ENCODE assay signal across 14 cellular contexts in genomic region chr16:5058476-5058875, GRCh38. TPM values are rescaled to one million over a fixed set of nuclear protein-coding genes. Genes with fewer than 3 reads are reported as not detected.
DNase-seq lines count a peak whose midpoint lies in the region; ATAC-seq and TF ChIP-seq lines count a peak whose summit lies in the region.
"Had no signal": no experiment of that assay in that cellular context is flagged by ENCODE, and none has a peak within 500 bp of the region (broad histone marks: within the 10 kb centered on the region; RNA-seq: fewer than 3 reads in every experiment).

No MANE protein-coding gene starts in this region.

- H3K36me3 ChIP-seq in HUES64 (ENCODE audit: insufficient read depth, low read length) = no peaks in the 10 kb centered on the region

- 10% methylated on average over 7 of the region's 7 CpGs for WGBS in HUES64

- H3K9me3 ChIP-seq in HUES64 (ENCODE audit: insufficient read depth, low read depth, low read length) = no peaks in the 10 kb centered on the region

- no peak for TF ChIP-seq CTCF in nephron progenitor cell (IDR thresholded peaks at IDR 0.05)

- peaks cover 21% of the 10 kb centered on the region for H3K4me1 Mint-ChIP-seq in nephron progenitor cell
- H3K4me1 Mint-ChIP-seq: natural killer cell had no signal

- peaks cover 13% of the 10 kb centered on the region for H3K4me1 ChIP-seq in HUES64 (ENCODE audit: insufficient read depth, low read length)

- peak overlapping the region; percentile 74; the same call in 1 of the 2 replicates for H3K27ac ChIP-seq in HUES64 (ENCODE audit: low read depth, low read length)

- no peaks in the 10 kb centered on the region for H3K27me3 ChIP-seq in HUES64 (ENCODE audit: insufficient read depth, low read length)

- H3K4me3 ChIP-seq in HUES64 (ENCODE audit: low read length) = no peak overlapping the region

- no peak overlapping the region for H3K9ac ChIP-seq in HUES64 (ENCODE audit: low read depth, low read length)

- H3K36me3 Mint-ChIP-seq in nephron progenitor cell (ENCODE audit: low read depth) = no peaks in the 10 kb centered on the region
- no peaks in the 10 kb centered on the region for H3K36me3 Mint-ChIP-seq in activated naive CD4-positive, alpha-beta T cell treated with anti-CD3 and anti-CD28 coated beads, Interleukin-2, amount 50 U/mL, for 72 hours
- H3K36me3 Mint-ChIP-seq: natural killer cell had no signal

- no peak overlapping the region for H3K4me3 Mint-ChIP-seq in nephron progenitor cell
- H3K4me3 Mint-ChIP-seq: natural killer cell had no signal

- peak; percentile 53 for DNase-seq in D341Med (ENCODE audit: low spot score)
- DNase-seq in ecto neural progenitor cell (ENCODE audit: low spot score) = peak; percentile 81
- peak; percentile 33 for DNase-seq in nephron progenitor cell
- no peak for DNase-seq in activated naive CD4-positive, alpha-beta T cell (lab: John Stamatoyannopoulos, UW)
- no peak for DNase-seq in activated naive CD4-positive, alpha-beta T cell treated with anti-CD3 and anti-CD28 coated beads, Interleukin-2, amount 50 U/mL, for 72 hours (ENCODE audit: low spot score in 2 of 2)
- no peak for DNase-seq in LoVo (ENCODE audit: low spot score)
- DNase-seq: activated CD4-positive, alpha-beta T cell treated with anti-CD3 and anti-CD28 coated beads, Interleukin-2, amount 50 U/mL, for 1 hour; activated gamma-delta T cell treated with Interleukin-2 at 50 U/mL for 16 hours; hypothalamus; natural killer cell had no signal

- H3K9me3 Mint-ChIP-seq in nephron progenitor cell = no peaks in the 10 kb centered on the region
- no peaks in the 10 kb centered on the region for H3K9me3 Mint-ChIP-seq in activated naive CD4-positive, alpha-beta T cell treated with anti-CD3 and anti-CD28 coated beads, Interleukin-2, amount 50 U/mL, for 72 hours
- H3K9me3 Mint-ChIP-seq: natural killer cell had no signal

- no peak overlapping the region for H3K27ac Mint-ChIP-seq in nephron progenitor cell
- no peak overlapping the region for H3K27ac Mint-ChIP-seq in activated naive CD4-positive, alpha-beta T cell treated with anti-CD3 and anti-CD28 coated beads, Interleukin-2, amount 50 U/mL, for 72 hours
- H3K27ac Mint-ChIP-seq: natural killer cell had no signal

- no peak for ATAC-seq in activated naive CD4-positive, alpha-beta T cell treated with anti-CD3 and anti-CD28 coated beads, Interleukin-2, amount 50 U/mL, for 72 hours
- no peak for ATAC-seq in GM21381 (IDR thresholded peaks at IDR 0.05; ENCODE audit: unreplicated experiment)
- ATAC-seq: natural killer cell had no signal

- peaks cover 3% of the 10 kb centered on the region for H3K27me3 Mint-ChIP-seq in nephron progenitor cell (ENCODE audit: low read depth, poor library complexity)

RNA-seq across cellular contexts. Expression of gene C16orf89, which starts 7.3 kb away (rescaled TPM):
- polyA plus RNA-seq in HUES64 (2013, experiment 1 of 2) = 8.2 TPM
- polyA plus RNA-seq in HUES64 (2013, experiment 2 of 2) = 9.2 TPM
- total RNA-seq in activated naive CD4-positive, alpha-beta T cell treated with anti-CD3 and anti-CD28 coated beads, Interleukin-2, amount 50 U/mL, for 72 hours = not detected
- total RNA-seq: dermis microvascular lymphatic vessel endothelial cell, G401, natural killer cell had no signal

RNA-seq across cellular contexts. Expression of gene ALG1, which starts 13.2 kb away (rescaled TPM):
- polyA plus RNA-seq in HUES64 (2013, experiment 1 of 2) = 27.0 TPM
- polyA plus RNA-seq in HUES64 (2013, experiment 2 of 2) = 20.9 TPM
- total RNA-seq in activated naive CD4-positive, alpha-beta T cell treated with anti-CD3 and anti-CD28 coated beads, Interleukin-2, amount 50 U/mL, for 72 hours = 10 to 100 TPM; 11.0 to 20.8 TPM

RNA-seq across cellular contexts. Expression of gene NAGPA, which starts 24.7 kb away (rescaled TPM):
- polyA plus RNA-seq in HUES64 (2013, experiment 1 of 2) = 10.6 TPM
- polyA plus RNA-seq in HUES64 (2013, experiment 2 of 2) = 6.8 TPM
- total RNA-seq in activated naive CD4-positive, alpha-beta T cell treated with anti-CD3 and anti-CD28 coated beads, Interleukin-2, amount 50 U/mL, for 72 hours = 10 to 100 TPM in 1 of 2 donors, 1 to 10 TPM in 1; 7.1 to 11.2 TPM

RNA-seq across cellular contexts. Expression of gene EEF2KMT, which starts 39.1 kb away (rescaled TPM):
- 17.0 TPM for polyA plus RNA-seq in HUES64 (2013, experiment 1 of 2)
- 19.0 TPM for polyA plus RNA-seq in HUES64 (2013, experiment 2 of 2)
- 10 to 100 TPM in 1 of 2 donors, 1 to 10 TPM in 1; 8.2 to 10.4 TPM for total RNA-seq in activated naive CD4-positive, alpha-beta T cell treated with anti-CD3 and anti-CD28 coated beads, Interleukin-2, amount 50 U/mL, for 72 hours

Comparison
In these comparisons a context has a peak if more than half of its experiments do, and no peak if none do; other contexts are left out.
1. DNase-seq: peak in D341Med (single experiment), ecto neural progenitor cell (single experiment) and nephron progenitor cell (single experiment); none in activated naive CD4-positive, alpha-beta T cell (0 of 4), activated naive CD4-positive, alpha-beta T cell treated with anti-CD3 and anti-CD28 coated beads, Interleukin-2, amount 50 U/mL, for 72 hours (0 of 2) and LoVo (single experiment).